8 cellular contexts compared by ENCODE assay signal in genomic region chr4:107050525-107051135, GRCh38. TPM values are rescaled to one million over a fixed set of nuclear protein-coding genes. Genes with fewer than 3 reads are reported as not detected.
DNase-seq lines count a peak whose midpoint lies in the region; ATAC-seq and TF ChIP-seq lines count a peak whose summit lies in the region.
"Had no signal": no experiment of that assay in that cellular context is flagged by ENCODE, and none has a peak within 500 bp of the region (broad histone marks: within the 10 kb centered on the region; RNA-seq: fewer than 3 reads in every experiment).

No MANE protein-coding gene starts in this region.

- H3K79me2 ChIP-seq in Loucy (ENCODE audit: insufficient read depth, low read length) = no peaks in the 10 kb centered on the region

- H2AFZ ChIP-seq in Loucy (ENCODE audit: low read length) = no peak overlapping the region

- H3K36me3 ChIP-seq in Loucy (ENCODE audit: insufficient read depth, low read length) = no peaks in the 10 kb centered on the region

- ATAC-seq in natural killer cell = no peak

- no peaks in the 10 kb centered on the region for H3K4me1 ChIP-seq in Loucy (ENCODE audit: insufficient read depth, low read length, poor library complexity, severe bottlenecking)

- no peak overlapping the region for H3K4me2 ChIP-seq in Loucy (ENCODE audit: low read depth, low read length, poor library complexity, severe bottlenecking)

- H4K20me1 ChIP-seq in Loucy (ENCODE audit: insufficient read depth, low read length, poor library complexity, severe bottlenecking) = no peaks in the 10 kb centered on the region

- H3K27me3 Mint-ChIP-seq in progenitor cell of endocrine pancreas = no peaks in the 10 kb centered on the region
- H3K27me3 Mint-ChIP-seq in natural killer cell (ENCODE audit: low read depth in 2 of 2) = no peaks in the 10 kb centered on the region
- H3K27me3 Mint-ChIP-seq: naive B cell had no signal

- H3K4me3 Mint-ChIP-seq in progenitor cell of endocrine pancreas (ENCODE audit: low read depth) = no peak overlapping the region
- H3K4me3 Mint-ChIP-seq in natural killer cell = no peak overlapping the region
- H3K4me3 Mint-ChIP-seq: naive B cell had no signal

- H3K4me3 ChIP-seq in Loucy (ENCODE audit: low read length, poor library complexity, severe bottlenecking) = no peak overlapping the region

- H3K4me1 Mint-ChIP-seq in progenitor cell of endocrine pancreas (ENCODE audit: low read depth) = no peaks in the 10 kb centered on the region
- H3K4me1 Mint-ChIP-seq in natural killer cell = no peaks in the 10 kb centered on the region
- H3K4me1 Mint-ChIP-seq: naive B cell had no signal

- TF ChIP-seq CTCF in GM13977 (IDR thresholded peaks at IDR 0.05; ENCODE audit: extremely low read depth, insufficient read depth, missing control alignments) (peak; percentile 39), Loucy (conservative IDR thresholded peaks at IDR 0.05; ENCODE audit: low read length) (peak; percentile 71), progenitor cell of endocrine pancreas (IDR thresholded peaks at IDR 0.05; ENCODE audit: unreplicated experiment) (peak; percentile 65), natural killer cell (IDR thresholded peaks at IDR 0.05) (no peak)

- no peaks in the 10 kb centered on the region for H3K36me3 Mint-ChIP-seq in progenitor cell of endocrine pancreas (ENCODE audit: insufficient read depth)
- no peaks in the 10 kb centered on the region for H3K36me3 Mint-ChIP-seq in natural killer cell
- H3K36me3 Mint-ChIP-seq: naive B cell had no signal

- DNase-seq in GM13977 (ENCODE audit: low spot score) (no peak), cerebellar cortex (ENCODE audit: low spot score) (peak; percentile 43), progenitor cell of endocrine pancreas (ENCODE audit: low spot score, unreplicated experiment) (no peak), NCI-H1694 (lab: John Stamatoyannopoulos, UW) (no peak), natural killer cell (no peak), NCI-H2227 treated with DMSO at 0.1 percent for 48 hours (lab: John Stamatoyannopoulos, UW) (no peak)
- DNase-seq: naive B cell had no signal

- H3K9me3 Mint-ChIP-seq in progenitor cell of endocrine pancreas (ENCODE audit: low read depth) (peaks cover 15% of the 10 kb centered on the region), natural killer cell (peaks cover 2 to 6% of the 10 kb centered on the region in 2 donors)

- H3K27me3 ChIP-seq in Loucy (ENCODE audit: insufficient read depth, low read length, poor library complexity, severe bottlenecking) = no peaks in the 10 kb centered on the region

- no peaks in the 10 kb centered on the region for H3K9me3 ChIP-seq in Loucy (ENCODE audit: insufficient read depth, low read depth, low read length)

- H3K27ac Mint-ChIP-seq in progenitor cell of endocrine pancreas (no peak overlapping the region), natural killer cell (no peak overlapping the region)
- H3K27ac Mint-ChIP-seq: naive B cell had no signal

- H3K9ac ChIP-seq in Loucy (ENCODE audit: low read depth, low read length, poor library complexity, severe bottlenecking) = no peak overlapping the region

- in situ Hi-C loops in GM13977 (cut with MboI; ENCODE audit: low pct_unique_long_range_greater_than_20kb, low sequenced_read_pairs, unreplicated experiment) = no loop called here

- intact Hi-C loops in natural killer cell (cut with micrococcal nuclease) = no loop called here

- H3F3A ChIP-seq in Loucy (ENCODE audit: low read depth) = no peaks in the 10 kb centered on the region

- no peaks in the 10 kb centered on the region for H3K9me2 ChIP-seq in Loucy (replicated peaks; ENCODE audit: low read depth, low read length)

RNA-seq across cellular contexts. Expression of gene DKK2, which starts 14.5 kb away (rescaled TPM):
- 12.6 and 17.0 TPM in 2 replicates for total RNA-seq in progenitor cell of endocrine pancreas
- total RNA-seq in natural killer cell = under 1 TPM in 2 of 3 donors, not detected in 1; 0.56 to 0.85 TPM
